Comparison of ENCODE assay signal across 24 cellular contexts in genomic region chr21:26095131-26095530, GRCh38.
"Had no signal": no experiment of that assay in that cellular context is flagged by ENCODE, and none has a peak within 500 bp of the region (broad histone marks: within the 10 kb centered on the region; RNA-seq: fewer than 3 reads in every experiment).

No MANE protein-coding gene starts in this region.

- H3K9me3 Mint-ChIP-seq: naive thymus-derived CD4-positive, alpha-beta T cell; nephron; stimulated activated naive CD8-positive, alpha-beta T cell treated with anti-CD3 and anti-CD28 coated beads, Interleukin-15, amount 100 ng/mL, for 72 hours had no signal

- H2AFZ ChIP-seq: neural progenitor cell, parathyroid adenoma had no signal

- H3K27ac ChIP-seq: gastrocnemius medialis, left lung, neural progenitor cell, parathyroid adenoma, suprapubic skin, transverse colon, vagina had no signal

- H3K4me3 ChIP-seq: gastrocnemius medialis, left lung, neural progenitor cell, smooth muscle cell, suprapubic skin, transverse colon, vagina had no signal

- H3K79me2 ChIP-seq: parathyroid adenoma had no signal

- H3K36me3 ChIP-seq: gastrocnemius medialis, left lung, neural progenitor cell, suprapubic skin, transverse colon had no signal

- ATAC-seq: effector memory CD8-positive, alpha-beta T cell; gastrocnemius medialis; left cardiac atrium; left lung; naive thymus-derived CD4-positive, alpha-beta T cell; stimulated activated naive CD8-positive, alpha-beta T cell treated with anti-CD3 and anti-CD28 coated beads, Interleukin-15, amount 100 ng/mL, for 72 hours had no signal

- H3K4me1 Mint-ChIP-seq: stimulated activated naive CD8-positive, alpha-beta T cell treated with anti-CD3 and anti-CD28 coated beads, Interleukin-15, amount 100 ng/mL, for 72 hours had no signal

- H3K4me2 ChIP-seq: neural progenitor cell, smooth muscle cell had no signal

- H3K27ac Mint-ChIP-seq: effector memory CD8-positive, alpha-beta T cell; naive thymus-derived CD4-positive, alpha-beta T cell; neural progenitor cell; stimulated activated naive CD8-positive, alpha-beta T cell treated with anti-CD3 and anti-CD28 coated beads, Interleukin-15, amount 100 ng/mL, for 72 hours had no signal

- H3K4me3 Mint-ChIP-seq: effector memory CD8-positive, alpha-beta T cell; naive thymus-derived CD4-positive, alpha-beta T cell; nephron; neural progenitor cell; stimulated activated naive CD8-positive, alpha-beta T cell treated with anti-CD3 and anti-CD28 coated beads, Interleukin-15, amount 100 ng/mL, for 72 hours had no signal

- H3K4me1 ChIP-seq: gastrocnemius medialis, parathyroid adenoma had no signal

- H3K27me3 Mint-ChIP-seq: effector memory CD8-positive, alpha-beta T cell; naive thymus-derived CD4-positive, alpha-beta T cell; progenitor cell of endocrine pancreas; stimulated activated naive CD8-positive, alpha-beta T cell treated with anti-CD3 and anti-CD28 coated beads, Interleukin-15, amount 100 ng/mL, for 72 hours had no signal

- DNase-seq: cortex of kidney; effector memory CD8-positive, alpha-beta T cell; foreskin fibroblast; gastrocnemius medialis; head of caudate nucleus; left cardiac atrium; left lung; mesendoderm; midbrain; naive thymus-derived CD4-positive, alpha-beta T cell; stimulated activated CD4-positive, alpha-beta T cell treated with anti-CD3 and anti-CD28 coated beads, Interleukin-12 subunit alpha, Interleukin-12 subunit beta, amount 100 ng/mL, for 4 hours; stimulated activated CD4-positive, alpha-beta T cell treated with anti-CD3 and anti-CD28 coated beads, Interleukin-1b, Interleukin-23, amount 100 ng/mL, for 48 hours; stimulated activated CD4-positive, alpha-beta T cell treated with anti-CD3 and anti-CD28 coated beads, Interleukin-4, amount 100 ng/mL, for 1 hour; stimulated activated CD8-positive, alpha-beta memory T cell treated with anti-CD3 and anti-CD28 coated beads, Interleukin-4, amount 100 ng/mL, for 48 hours; stimulated activated naive CD4-positive, alpha-beta T cell; stimulated activated naive CD8-positive, alpha-beta T cell treated with anti-CD3 and anti-CD28 coated beads, Interleukin-15, amount 100 ng/mL, for 72 hours; transverse colon had no signal

- H3K9me3 ChIP-seq: gastrocnemius medialis, left lung, suprapubic skin, transverse colon, vagina had no signal

- H3K9ac ChIP-seq: neural progenitor cell, parathyroid adenoma had no signal

- H3K27me3 ChIP-seq: gastrocnemius medialis, left lung, neural progenitor cell, suprapubic skin, transverse colon, vagina had no signal
